Comparison of ENCODE assay signal across 8 cellular contexts in the genomic region with DNA sequence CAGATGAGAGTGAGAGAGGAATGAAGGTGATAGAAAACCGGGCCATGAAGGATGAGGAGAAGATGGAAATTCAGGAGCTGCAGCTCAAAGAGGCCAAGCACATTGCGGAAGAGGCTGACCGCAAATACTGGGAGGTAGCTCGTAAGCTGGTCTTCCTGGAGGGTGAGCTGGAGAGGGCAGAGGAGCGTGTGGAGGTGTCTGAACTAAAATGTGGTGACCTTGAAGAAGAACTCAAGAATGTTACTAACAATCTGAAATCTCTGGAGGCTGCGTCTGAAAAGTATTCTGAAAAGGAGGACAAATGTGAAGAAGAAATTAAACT.
DNase-seq lines count a peak whose midpoint lies in the region; ATAC-seq and TF ChIP-seq lines count a peak whose summit lies in the region.

No MANE protein-coding gene starts in this region.

- 14% methylated on average over 6 of the region's 6 CpGs for WGBS in liver

- H3K9ac ChIP-seq in liver (ENCODE audit: low read depth in 1 of 2, low read length in 2 of 2): peak overlapping the region; percentile 26 to 63

- H3K36me3 ChIP-seq in brain microvascular endothelial cell (replicated peaks) (no peaks in the 10 kb centered on the region), liver (ENCODE audit: control insufficient read depth in 4 of 4, insufficient read depth in 3 of 4, low read depth in 1 of 4, low read length in 3 of 4) (no peaks in the 10 kb centered on the region), thoracic aorta (no peaks in the 10 kb centered on the region)

- H3K4me1 ChIP-seq in liver (ENCODE audit: control insufficient read depth in 4 of 4, insufficient read depth in 4 of 4, low read length in 3 of 4): peaks cover 0 to 5% (median 1%) of the 10 kb centered on the region in 4 donors
- peaks cover 0 to 37% of the 10 kb centered on the region in 2 donors for H3K4me1 ChIP-seq in thoracic aorta (ENCODE audit: control insufficient read depth in 1 of 2, low read depth in 2 of 2)

- H3K27ac ChIP-seq in brain microvascular endothelial cell (peak overlapping the region; percentile 55), liver (ENCODE audit: low read depth in 1 of 2, low read length in 2 of 2) (peak overlapping the region in 1 of 2 donors; percentile 50), thoracic aorta (peak overlapping the region; percentile 77 to 97)

- H3K27me3 ChIP-seq in brain microvascular endothelial cell (replicated peaks) (no peaks in the 10 kb centered on the region), liver (ENCODE audit: control insufficient read depth in 4 of 4, insufficient read depth in 4 of 4, low read length in 3 of 4) (no peaks in the 10 kb centered on the region), thoracic aorta (replicated peaks; ENCODE audit: insufficient read depth) (no peaks in the 10 kb centered on the region)

- DNase-seq in NCI-H82 (lab: John Stamatoyannopoulos, UW): peak; percentile 26
- no peak for DNase-seq in NCI-H82 treated with DMSO at 0.1 percent for 48 hours (lab: John Stamatoyannopoulos, UW; ENCODE audit: unreplicated experiment)
- no peak for DNase-seq in HFF-Myc (ENCODE audit: extremely low read depth, low read depth)
- peak; percentile 32 for DNase-seq in NCI-H2029 (lab: John Stamatoyannopoulos, UW)
- DNase-seq in brain microvascular endothelial cell: no peak
- no peak for DNase-seq in thoracic aorta (ENCODE audit: low spot score)
- DNase-seq in HK-2 (ENCODE audit: unreplicated experiment): no peak

- H3K4me3 ChIP-seq in HFF-Myc (replicated peaks; ENCODE audit: low read depth, low read length): peak overlapping the region; percentile 45
- H3K4me3 ChIP-seq in brain microvascular endothelial cell (ENCODE audit: low read depth, low read length): peak overlapping the region; percentile 64
- H3K4me3 ChIP-seq in liver (ENCODE audit: low read depth in 1 of 3, low read length in 3 of 3): peak overlapping the region; percentile 21 to 61 (median 58)
- H3K4me3 ChIP-seq in thoracic aorta: peak overlapping the region; percentile 90

- H3K9me3 ChIP-seq in liver (ENCODE audit: control insufficient read depth in 4 of 4, low read length in 3 of 4): no peaks in the 10 kb centered on the region
- H3K9me3 ChIP-seq in thoracic aorta: no peaks in the 10 kb centered on the region

- TF ChIP-seq CTCF in HFF-Myc (IDR thresholded peaks at IDR 0.05; ENCODE audit: low read depth, low read length, missing control alignments) (no peak), brain microvascular endothelial cell (IDR thresholded peaks at IDR 0.05; ENCODE audit: low read depth, low read length, missing control alignments) (no peak), liver (IDR thresholded peaks at IDR 0.05; ENCODE audit: low read depth, low read length, missing input control) (no peak), thoracic aorta (IDR thresholded peaks at IDR 0.05) (no peak)

- no peak for ATAC-seq in thoracic aorta (ENCODE audit: insufficient number of reproducible peaks, low FRiP score, low read depth)

- no peak for TF ChIP-seq RAD21 in liver (IDR thresholded peaks at IDR 0.05)

- in situ Hi-C loops in brain microvascular endothelial cell (cut with HindIII; ENCODE audit: low pct_ligation_motif_present, low sequenced_read_pairs): no loop called here

TF ChIP-seq in liver, 16 proteins besides CTCF, POLR2A, EP300 and RAD21:
- TF ChIP-seq, protein P1, sequence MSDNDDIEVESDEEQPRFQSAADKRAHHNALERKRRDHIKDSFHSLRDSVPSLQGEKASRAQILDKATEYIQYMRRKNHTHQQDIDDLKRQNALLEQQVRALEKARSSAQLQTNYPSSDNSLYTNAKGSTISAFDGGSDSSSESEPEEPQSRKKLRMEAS (IDR thresholded peaks at IDR 0.05): no peak
- TF ChIP-seq, protein P2, sequence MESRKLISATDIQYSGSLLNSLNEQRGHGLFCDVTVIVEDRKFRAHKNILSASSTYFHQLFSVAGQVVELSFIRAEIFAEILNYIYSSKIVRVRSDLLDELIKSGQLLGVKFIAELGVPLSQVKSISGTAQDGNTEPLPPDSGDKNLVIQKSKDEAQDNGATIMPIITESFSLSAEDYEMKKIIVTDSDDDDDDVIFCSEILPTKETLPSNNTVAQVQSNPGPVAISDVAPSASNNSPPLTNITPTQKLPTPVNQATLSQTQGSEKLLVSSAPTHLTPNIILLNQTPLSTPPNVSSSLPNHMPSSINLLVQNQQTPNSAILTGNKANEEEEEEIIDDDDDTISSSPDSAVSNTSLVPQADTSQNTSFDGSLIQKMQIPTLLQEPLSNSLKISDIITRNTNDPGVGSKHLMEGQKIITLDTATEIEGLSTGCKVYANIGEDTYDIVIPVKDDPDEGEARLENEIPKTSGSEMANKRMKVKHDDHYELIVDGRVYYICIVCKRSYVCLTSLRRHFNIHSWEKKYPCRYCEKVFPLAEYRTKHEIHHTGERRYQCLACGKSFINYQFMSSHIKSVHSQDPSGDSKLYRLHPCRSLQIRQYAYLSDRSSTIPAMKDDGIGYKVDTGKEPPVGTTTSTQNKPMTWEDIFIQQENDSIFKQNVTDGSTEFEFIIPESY (IDR thresholded peaks at IDR 0.05): no peak
- no peak for TF ChIP-seq EGR1 (IDR thresholded peaks at IDR 0.05; ENCODE audit: low read depth in 2 of 2)
- TF ChIP-seq GABPA (IDR thresholded peaks at IDR 0.05 in 1 of 2, conservative IDR thresholded peaks at IDR 0.05 in 1 of 2): no peak
- no peak for TF ChIP-seq HNF4A (conservative IDR thresholded peaks at IDR 0.05)
- TF ChIP-seq FOXA1 (IDR thresholded peaks at IDR 0.05): no peak
- TF ChIP-seq, protein P3, sequence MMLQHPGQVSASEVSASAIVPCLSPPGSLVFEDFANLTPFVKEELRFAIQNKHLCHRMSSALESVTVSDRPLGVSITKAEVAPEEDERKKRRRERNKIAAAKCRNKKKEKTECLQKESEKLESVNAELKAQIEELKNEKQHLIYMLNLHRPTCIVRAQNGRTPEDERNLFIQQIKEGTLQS (IDR thresholded peaks at IDR 0.05): no peak
- TF ChIP-seq NR2F2 (IDR thresholded peaks at IDR 0.05): no peak
- TF ChIP-seq, protein P4, sequence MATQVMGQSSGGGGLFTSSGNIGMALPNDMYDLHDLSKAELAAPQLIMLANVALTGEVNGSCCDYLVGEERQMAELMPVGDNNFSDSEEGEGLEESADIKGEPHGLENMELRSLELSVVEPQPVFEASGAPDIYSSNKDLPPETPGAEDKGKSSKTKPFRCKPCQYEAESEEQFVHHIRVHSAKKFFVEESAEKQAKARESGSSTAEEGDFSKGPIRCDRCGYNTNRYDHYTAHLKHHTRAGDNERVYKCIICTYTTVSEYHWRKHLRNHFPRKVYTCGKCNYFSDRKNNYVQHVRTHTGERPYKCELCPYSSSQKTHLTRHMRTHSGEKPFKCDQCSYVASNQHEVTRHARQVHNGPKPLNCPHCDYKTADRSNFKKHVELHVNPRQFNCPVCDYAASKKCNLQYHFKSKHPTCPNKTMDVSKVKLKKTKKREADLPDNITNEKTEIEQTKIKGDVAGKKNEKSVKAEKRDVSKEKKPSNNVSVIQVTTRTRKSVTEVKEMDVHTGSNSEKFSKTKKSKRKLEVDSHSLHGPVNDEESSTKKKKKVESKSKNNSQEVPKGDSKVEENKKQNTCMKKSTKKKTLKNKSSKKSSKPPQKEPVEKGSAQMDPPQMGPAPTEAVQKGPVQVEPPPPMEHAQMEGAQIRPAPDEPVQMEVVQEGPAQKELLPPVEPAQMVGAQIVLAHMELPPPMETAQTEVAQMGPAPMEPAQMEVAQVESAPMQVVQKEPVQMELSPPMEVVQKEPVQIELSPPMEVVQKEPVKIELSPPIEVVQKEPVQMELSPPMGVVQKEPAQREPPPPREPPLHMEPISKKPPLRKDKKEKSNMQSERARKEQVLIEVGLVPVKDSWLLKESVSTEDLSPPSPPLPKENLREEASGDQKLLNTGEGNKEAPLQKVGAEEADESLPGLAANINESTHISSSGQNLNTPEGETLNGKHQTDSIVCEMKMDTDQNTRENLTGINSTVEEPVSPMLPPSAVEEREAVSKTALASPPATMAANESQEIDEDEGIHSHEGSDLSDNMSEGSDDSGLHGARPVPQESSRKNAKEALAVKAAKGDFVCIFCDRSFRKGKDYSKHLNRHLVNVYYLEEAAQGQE (IDR thresholded peaks at IDR 0.05): no peak
TF ChIP-seq in liver: peak in this region for 0.

Comparison
In these comparisons a context has a peak if more than half of its experiments do, and no peak if none do; other contexts are left out.
1. DNase-seq: peak in NCI-H82 (single experiment) and NCI-H2029 (single experiment); none in NCI-H82 treated with DMSO at 0.1 percent for 48 hours (single experiment), HFF-Myc (single experiment), brain microvascular endothelial cell (single experiment), thoracic aorta (single experiment) and HK-2 (single experiment).
2. Peak in every context shown above with its lines, with median percentiles within 50 percentile points of each other: H3K4me3 ChIP-seq.